In the genomic region with DNA sequence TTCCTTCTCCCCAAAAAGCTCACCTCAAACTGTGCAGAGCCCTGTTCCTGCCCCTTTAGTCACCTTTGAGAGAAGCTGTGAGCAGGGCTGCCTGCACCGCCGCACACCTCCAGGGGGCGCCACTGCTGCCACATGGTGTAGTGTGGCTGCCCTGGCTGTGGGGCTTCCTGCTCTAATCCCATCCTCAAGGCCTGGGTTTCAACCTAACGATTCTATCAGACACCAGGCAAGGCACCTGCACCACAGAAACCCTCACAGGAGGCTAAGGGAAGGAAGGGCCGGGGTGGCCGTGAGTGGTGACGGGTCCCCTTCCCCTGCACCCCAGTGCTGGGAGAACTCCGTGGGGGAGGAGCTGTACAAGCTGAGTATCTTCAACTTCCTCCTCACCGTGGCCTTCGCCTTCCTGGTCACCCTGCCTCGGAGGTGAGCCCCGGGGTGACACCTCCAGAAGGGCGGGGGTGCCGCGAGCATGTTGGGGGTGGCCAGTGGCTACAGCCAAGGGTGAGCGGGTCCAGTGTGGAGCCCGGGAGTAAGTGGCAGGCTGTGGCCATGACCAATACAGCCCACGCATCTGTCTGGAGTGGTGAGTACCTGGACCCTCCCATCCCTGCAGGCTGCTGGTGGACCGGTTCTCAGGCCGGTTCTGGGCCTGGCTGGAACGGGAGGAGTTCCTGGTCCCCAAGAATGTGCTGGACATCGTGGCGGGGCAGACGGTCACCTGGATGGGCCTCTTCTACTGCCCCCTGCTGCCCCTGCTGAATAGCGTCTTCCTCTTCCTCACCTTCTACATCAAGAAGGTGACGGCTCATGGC, we compare ENCODE assay signal across 8 cellular contexts. TPM values are rescaled to one million over a fixed set of nuclear protein-coding genes. Genes with fewer than 3 reads are reported as not detected.
A peak's percentile ranks its signal among the peaks of the same experiment; 100 is the strongest.
DNase-seq lines count a peak whose midpoint lies in the region; ATAC-seq and TF ChIP-seq lines count a peak whose summit lies in the region.

No MANE protein-coding gene starts in this region.

- no peak for ATAC-seq in left lobe of liver
- no peak for ATAC-seq in HG03521 (IDR thresholded peaks at IDR 0.05; ENCODE audit: unreplicated experiment)
- no peak for ATAC-seq in HG03469 (IDR thresholded peaks at IDR 0.05; ENCODE audit: unreplicated experiment)
- no peak for ATAC-seq in HG03342 (IDR thresholded peaks at IDR 0.05; ENCODE audit: unreplicated experiment)

- in situ Hi-C loops in KBM-7 (cut with MboI; ENCODE audit: low pct_unique_long_range_greater_than_20kb, low sequenced_read_pairs), result no loop called here

- no peak overlapping the region for H3K4me3 Mint-ChIP-seq in activated T-cell treated with anti-CD3 and anti-CD28 coated beads, Interleukin-2, amount 50 U/mL, for 24 hours

- H3K27me3 Mint-ChIP-seq in activated T-cell treated with anti-CD3 and anti-CD28 coated beads, Interleukin-2, amount 50 U/mL, for 24 hours, result no peaks in the 10 kb centered on the region

- H3K9me3 Mint-ChIP-seq in activated T-cell treated with anti-CD3 and anti-CD28 coated beads, Interleukin-2, amount 50 U/mL, for 24 hours, result no peaks in the 10 kb centered on the region

- TF ChIP-seq CTCF in C4-2B (conservative IDR thresholded peaks at IDR 0.05), result peak; percentile 73

- peaks cover 83% of the 10 kb centered on the region for H3K4me1 Mint-ChIP-seq in activated T-cell treated with anti-CD3 and anti-CD28 coated beads, Interleukin-2, amount 50 U/mL, for 24 hours (ENCODE audit: low read depth)

- peak overlapping the region; percentile 51 for H3K27ac Mint-ChIP-seq in activated T-cell treated with anti-CD3 and anti-CD28 coated beads, Interleukin-2, amount 50 U/mL, for 24 hours

- H3K36me3 Mint-ChIP-seq in activated T-cell treated with anti-CD3 and anti-CD28 coated beads, Interleukin-2, amount 50 U/mL, for 24 hours (ENCODE audit: low read depth), result peaks cover 87% of the 10 kb centered on the region

- H3K27ac ChIP-seq in C4-2B, result no peak overlapping the region

- DNase-seq in KBM-7 (peak; percentile 60), left lobe of liver (ENCODE audit: low spot score) (peak; percentile 45), nucleus accumbens (lab: John Stamatoyannopoulos, UW) (no peak)
- DNase-seq in activated T-cell treated with anti-CD3 and anti-CD28 coated beads, Interleukin-2, amount 50 U/mL, for 24 hours, result peak; percentile 75

RNA-seq across cellular contexts. Expression of gene TMC8, which starts 7.0 kb away (rescaled TPM):
- 3.9 TPM for total RNA-seq in left lobe of liver

RNA-seq across cellular contexts. Expression of gene C17orf99, which starts 8.6 kb away (rescaled TPM):
- not detected for total RNA-seq in left lobe of liver

RNA-seq across cellular contexts. Expression of gene TMC6, which starts 9.0 kb away (rescaled TPM):
- 14.6 TPM for total RNA-seq in left lobe of liver

RNA-seq across cellular contexts. Expression of gene SYNGR2, which starts 30.8 kb away (rescaled TPM):
- total RNA-seq in left lobe of liver, result 44.1 TPM

RNA-seq across cellular contexts. Expression of gene TK1, which starts 49.3 kb away (rescaled TPM):
- 2.6 TPM for total RNA-seq in left lobe of liver

Comparison
In these comparisons a context has a peak if more than half of its experiments do, and no peak if none do; other contexts are left out.
1. DNase-seq: peak in KBM-7 (single experiment), activated T-cell treated with anti-CD3 and anti-CD28 coated beads, Interleukin-2, amount 50 U/mL, for 24 hours (single experiment) and left lobe of liver (single experiment); none in nucleus accumbens (0 of 56).